ENCODE assay signal across 20 cellular contexts in the genomic region with DNA sequence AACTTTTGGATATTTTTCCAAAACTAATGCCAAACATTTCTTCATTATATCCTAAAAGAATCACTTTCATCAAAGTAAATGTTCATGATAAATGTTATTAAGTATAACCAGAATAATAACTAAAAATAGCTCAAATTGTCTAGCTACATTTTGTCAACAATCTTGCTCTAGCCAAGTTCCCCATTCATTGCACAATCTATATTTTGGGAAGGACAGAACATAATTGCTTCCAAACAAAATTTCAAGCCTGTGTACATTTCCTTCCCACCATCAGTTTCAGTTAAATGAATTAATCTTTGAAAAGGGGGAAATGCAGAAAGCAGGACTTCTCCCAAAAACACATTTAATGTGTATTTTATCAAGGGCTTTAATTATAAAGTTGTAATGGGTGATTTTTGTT.
A peak's percentile ranks its signal among the peaks of the same experiment; 100 is the strongest.
DNase-seq lines count a peak whose midpoint lies in the region; ATAC-seq and TF ChIP-seq lines count a peak whose summit lies in the region.
"Had no signal": no experiment of that assay in that cellular context is flagged by ENCODE, and none has a peak within 500 bp of the region (broad histone marks: within the 10 kb centered on the region; RNA-seq: fewer than 3 reads in every experiment).

No MANE protein-coding gene starts in this region.

- TF ChIP-seq EP300 in upper lobe of left lung (IDR thresholded peaks at IDR 0.05): no peak

- no peak for TF ChIP-seq POLR2A in upper lobe of left lung (IDR thresholded peaks at IDR 0.05)

- intact Hi-C loops in activated CD4-positive, alpha-beta memory T cell treated with anti-CD3 and anti-CD28 coated beads for 36 hours (cut with micrococcal nuclease): loop anchor here (1.0 to 2.0 kb wide), 3 partner anchors 10 to 134 kb away; no protein-coding TSS in a partner anchor

- POLR2A ChIA-PET in activated CD4-positive, alpha-beta memory T cell treated with anti-CD3 and anti-CD28 coated beads for 36 hours (lab: Charles Lee): interaction anchor here (0.6 to 1.1 kb wide), 3 partner anchors 8 to 147 kb away, joined by 3 read pairs; no protein-coding TSS in a partner anchor
- POLR2A ChIA-PET in activated CD4-positive, alpha-beta memory T cell treated with anti-CD3 and anti-CD28 coated beads, Interleukin-2, amount 10 ng/mL, durations not matched to agents 7 days and 5 days (lab: Charles Lee): no interaction called here

- peaks cover 25% of the 10 kb centered on the region for H3K4me1 ChIP-seq in RWPE2 (ENCODE audit: insufficient read depth, poor library complexity, severe bottlenecking)
- H3K4me1 ChIP-seq in foreskin keratinocyte: peaks cover 25% of the 10 kb centered on the region
- H3K4me1 ChIP-seq in upper lobe of left lung: peaks cover 3 to 13% (median 11%) of the 10 kb centered on the region in 4 donors

- H3K27me3 Mint-ChIP-seq in activated CD4-positive, alpha-beta memory T cell treated with anti-CD3 and anti-CD28 coated beads for 36 hours: no peaks in the 10 kb centered on the region
- H3K27me3 Mint-ChIP-seq in activated CD4-positive, alpha-beta memory T cell treated with anti-CD3 and anti-CD28 coated beads, Interleukin-2, amount 10 ng/mL, durations not matched to agents 7 days and 5 days: no peaks in the 10 kb centered on the region
- H3K27me3 Mint-ChIP-seq: IgD-negative memory B cell had no signal

- H3K9me3 Mint-ChIP-seq in activated CD4-positive, alpha-beta memory T cell treated with anti-CD3 and anti-CD28 coated beads for 36 hours: peaks cover 24% of the 10 kb centered on the region
- peaks cover 19% of the 10 kb centered on the region for H3K9me3 Mint-ChIP-seq in activated CD4-positive, alpha-beta memory T cell treated with anti-CD3 and anti-CD28 coated beads, Interleukin-2, amount 10 ng/mL, durations not matched to agents 7 days and 5 days

- H3K27me3 ChIP-seq in RWPE2 (ENCODE audit: insufficient read depth, poor library complexity, severe bottlenecking): no peaks in the 10 kb centered on the region
- no peaks in the 10 kb centered on the region for H3K27me3 ChIP-seq in foreskin keratinocyte
- H3K27me3 ChIP-seq in upper lobe of left lung: no peaks in the 10 kb centered on the region

- peak overlapping the region; percentile 25 for H3K27ac Mint-ChIP-seq in activated CD4-positive, alpha-beta memory T cell treated with anti-CD3 and anti-CD28 coated beads for 36 hours
- H3K27ac Mint-ChIP-seq in activated CD4-positive, alpha-beta memory T cell treated with anti-CD3 and anti-CD28 coated beads, Interleukin-2, amount 10 ng/mL, durations not matched to agents 7 days and 5 days: no peak overlapping the region
- H3K27ac Mint-ChIP-seq: IgD-negative memory B cell had no signal

- H3K9me3 ChIP-seq in RWPE2 (ENCODE audit: severe bottlenecking): peaks cover 6% of the 10 kb centered on the region
- H3K9me3 ChIP-seq in upper lobe of left lung: peaks cover 0 to 8% (median 4%) of the 10 kb centered on the region in 4 donors

- ATAC-seq in RWPE2 (ENCODE audit: low read depth) (no peak), foreskin keratinocyte (no peak), upper lobe of left lung (ENCODE audit: low FRiP score in 2 of 2) (no peak), GM18511 (IDR thresholded peaks at IDR 0.05; ENCODE audit: unreplicated experiment) (no peak), GM21717 (IDR thresholded peaks at IDR 0.05; ENCODE audit: unreplicated experiment) (no peak)
- ATAC-seq: HCT116, Panc1 had no signal

- DNase-seq in activated CD4-positive, alpha-beta memory T cell treated with anti-CD3 and anti-CD28 coated beads for 36 hours: no peak
- DNase-seq in activated CD4-positive, alpha-beta memory T cell treated with anti-CD3 and anti-CD28 coated beads, Interleukin-2, amount 10 ng/mL, durations not matched to agents 7 days and 5 days: no peak
- no peak for DNase-seq in RWPE2 (ENCODE audit: low spot score)
- DNase-seq in foreskin keratinocyte: no peak
- no peak for DNase-seq in upper lobe of left lung
- DNase-seq in amygdala (lab: John Stamatoyannopoulos, UW): no peak
- DNase-seq: 8988T, DMS79 treated with DMSO at 0.1 percent for 48 hours, GDM1, NCI-H1417, NCI-H2029, NCI-H2171 treated with DMSO at 0.1 percent for 48 hours, NCI-H774, SIG-M5 had no signal

- CTCF ChIA-PET in activated CD4-positive, alpha-beta memory T cell treated with anti-CD3 and anti-CD28 coated beads for 36 hours (lab: Charles Lee): interaction anchor here (1.4 kb wide), 1 partner anchor 101 kb away, joined by 4 read pairs; no protein-coding TSS in a partner anchor
- CTCF ChIA-PET in activated CD4-positive, alpha-beta memory T cell treated with anti-CD3 and anti-CD28 coated beads, Interleukin-2, amount 10 ng/mL, durations not matched to agents 7 days and 5 days (lab: Charles Lee): no interaction called here

- TF ChIP-seq CTCF in RWPE2 (IDR thresholded peaks at IDR 0.05; ENCODE audit: poor library complexity, severe bottlenecking): no peak
- TF ChIP-seq CTCF in foreskin keratinocyte (conservative IDR thresholded peaks at IDR 0.05): no peak
- no peak for TF ChIP-seq CTCF in upper lobe of left lung (IDR thresholded peaks at IDR 0.05)

- H3K4me3 ChIP-seq in RWPE2 (ENCODE audit: severe bottlenecking) (no peak overlapping the region), upper lobe of left lung (no peak overlapping the region)

- H3K36me3 Mint-ChIP-seq in activated CD4-positive, alpha-beta memory T cell treated with anti-CD3 and anti-CD28 coated beads for 36 hours: peaks cover 16% of the 10 kb centered on the region
- H3K36me3 Mint-ChIP-seq in activated CD4-positive, alpha-beta memory T cell treated with anti-CD3 and anti-CD28 coated beads, Interleukin-2, amount 10 ng/mL, durations not matched to agents 7 days and 5 days (ENCODE audit: low read depth): peaks cover 23% of the 10 kb centered on the region
- H3K36me3 Mint-ChIP-seq: IgD-negative memory B cell had no signal

- H3K36me3 ChIP-seq in RWPE2 (ENCODE audit: low read depth): no peaks in the 10 kb centered on the region
- H3K36me3 ChIP-seq in upper lobe of left lung: no peaks in the 10 kb centered on the region

- H3K4me1 Mint-ChIP-seq in activated CD4-positive, alpha-beta memory T cell treated with anti-CD3 and anti-CD28 coated beads for 36 hours (ENCODE audit: low read depth): peaks cover 37% of the 10 kb centered on the region
- H3K4me1 Mint-ChIP-seq in activated CD4-positive, alpha-beta memory T cell treated with anti-CD3 and anti-CD28 coated beads, Interleukin-2, amount 10 ng/mL, durations not matched to agents 7 days and 5 days: peaks cover 16% of the 10 kb centered on the region

- H3K27ac ChIP-seq in RWPE2 (ENCODE audit: poor library complexity, severe bottlenecking): peak overlapping the region; percentile 98
- H3K27ac ChIP-seq in foreskin keratinocyte: peak overlapping the region; percentile 97
- peak overlapping the region in 3 of 4 donors; percentile 47 to 68 (median 66) for H3K27ac ChIP-seq in upper lobe of left lung
- H3K27ac ChIP-seq: C4-2B had no signal

- no peak overlapping the region for H3K4me3 Mint-ChIP-seq in activated CD4-positive, alpha-beta memory T cell treated with anti-CD3 and anti-CD28 coated beads for 36 hours
- H3K4me3 Mint-ChIP-seq in activated CD4-positive, alpha-beta memory T cell treated with anti-CD3 and anti-CD28 coated beads, Interleukin-2, amount 10 ng/mL, durations not matched to agents 7 days and 5 days: no peak overlapping the region
- H3K4me3 Mint-ChIP-seq: IgD-negative memory B cell had no signal
